7 cellular contexts compared by ENCODE assay signal in the genomic region with DNA sequence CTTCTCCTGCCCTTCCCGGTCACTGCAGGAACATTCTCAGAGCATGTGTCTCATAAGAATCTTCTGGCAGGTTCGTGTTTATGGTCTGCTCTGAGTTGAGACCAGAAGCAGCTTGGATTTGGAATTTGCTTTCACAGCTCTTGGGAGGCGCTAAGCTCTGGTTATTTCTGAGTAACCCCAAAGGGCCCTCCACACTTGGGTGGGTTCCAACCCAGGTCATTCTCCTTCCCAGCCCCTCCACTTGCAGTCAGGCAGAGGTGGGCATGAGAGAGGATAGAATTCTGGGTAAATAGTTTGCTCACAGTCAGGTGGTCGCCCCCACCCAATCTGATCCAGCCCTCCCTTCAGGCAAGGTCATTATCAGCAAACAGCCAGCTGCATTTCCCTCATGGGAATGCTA.
"Had no signal": no experiment of that assay in that cellular context is flagged by ENCODE, and none has a peak within 500 bp of the region (broad histone marks: within the 10 kb centered on the region; RNA-seq: fewer than 3 reads in every experiment).

No MANE protein-coding gene starts in this region.

- H3K9me3 Mint-ChIP-seq: HFFc6 had no signal

- H3K4me1 Mint-ChIP-seq: IgD-negative memory B cell had no signal

- H3K27ac Mint-ChIP-seq: HFFc6, IgD-negative memory B cell had no signal

- H3K27ac ChIP-seq: GM23248, HL-60 had no signal

- DNase-seq: GM23248, GOT3, H7, HFFc6 had no signal

- H3K4me3 ChIP-seq: GM23248, HAP-1 had no signal

- H3K9me3 ChIP-seq: HAP-1 had no signal

- H3K4me3 Mint-ChIP-seq: HFFc6, IgD-negative memory B cell had no signal

- H3K36me3 ChIP-seq: HAP-1 had no signal
